1 cellular context compared by ENCODE assay signal in genomic region chr7:86282014-86282682, GRCh38.
TF ChIP-seq lines count a peak whose summit lies in the region.

No MANE protein-coding gene starts in this region.

TF ChIP-seq in HepG2, 621 proteins besides CTCF, POLR2A, EP300 and RAD21:
- no peak for TF ChIP-seq POLR2AphosphoS2 (IDR thresholded peaks at IDR 0.05; ENCODE audit: low read depth, low read length)
- no peak for TF ChIP-seq ZBTB43 (CRISPR knock-in tag; conservative IDR thresholded peaks at IDR 0.05)
- no peak for TF ChIP-seq ZNF782 (CRISPR knock-in tag; IDR thresholded peaks at IDR 0.05; ENCODE audit: borderline replicate concordance)
- no peak for TF ChIP-seq ZXDC (CRISPR knock-in tag; IDR thresholded peaks at IDR 0.05)
- no peak for TF ChIP-seq NFE2L2 (IDR thresholded peaks at IDR 0.05; ENCODE audit: low read length)
- no peak for TF ChIP-seq MEIS1 (CRISPR knock-in tag; IDR thresholded peaks at IDR 0.05; ENCODE audit: borderline replicate concordance)
- TF ChIP-seq ZMAT3 (CRISPR knock-in tag; conservative IDR thresholded peaks at IDR 0.05) = no peak
- no peak for TF ChIP-seq NCOA1 (CRISPR knock-in tag; IDR thresholded peaks at IDR 0.05)
- TF ChIP-seq NCOR1 (IDR thresholded peaks at IDR 0.05; ENCODE audit: borderline replicate concordance, low read length) = no peak
- no peak for TF ChIP-seq ZNF503 (CRISPR knock-in tag; IDR thresholded peaks at IDR 0.05)
- no peak for TF ChIP-seq MXD1 (CRISPR knock-in tag; IDR thresholded peaks at IDR 0.05)
- no peak for TF ChIP-seq ZNF552 (CRISPR knock-in tag; IDR thresholded peaks at IDR 0.05; ENCODE audit: borderline replicate concordance)
- no peak for TF ChIP-seq MIER2 (CRISPR knock-in tag; IDR thresholded peaks at IDR 0.05)
- TF ChIP-seq RBM22 (optimal IDR thresholded peaks at IDR 0.05; ENCODE audit: low read length) = no peak
- no peak for TF ChIP-seq ZBTB20 (CRISPR knock-in tag; IDR thresholded peaks at IDR 0.05; ENCODE audit: borderline replicate concordance, low read depth)
- TF ChIP-seq NR2F1 (CRISPR knock-in tag; IDR thresholded peaks at IDR 0.05) = no peak
- TF ChIP-seq FOXK1 (CRISPR knock-in tag; IDR thresholded peaks at IDR 0.05; ENCODE audit: borderline replicate concordance, low read depth) = no peak
- TF ChIP-seq GZF1 (CRISPR knock-in tag; IDR thresholded peaks at IDR 0.05) = no peak
- no peak for TF ChIP-seq MEF2D (CRISPR knock-in tag; IDR thresholded peaks at IDR 0.05)
- no peak for TF ChIP-seq ZNF878 (CRISPR knock-in tag; IDR thresholded peaks at IDR 0.05)
TF ChIP-seq in HepG2: peak in this region for 0.
